9 cellular contexts compared by ENCODE assay signal in the genomic region with DNA sequence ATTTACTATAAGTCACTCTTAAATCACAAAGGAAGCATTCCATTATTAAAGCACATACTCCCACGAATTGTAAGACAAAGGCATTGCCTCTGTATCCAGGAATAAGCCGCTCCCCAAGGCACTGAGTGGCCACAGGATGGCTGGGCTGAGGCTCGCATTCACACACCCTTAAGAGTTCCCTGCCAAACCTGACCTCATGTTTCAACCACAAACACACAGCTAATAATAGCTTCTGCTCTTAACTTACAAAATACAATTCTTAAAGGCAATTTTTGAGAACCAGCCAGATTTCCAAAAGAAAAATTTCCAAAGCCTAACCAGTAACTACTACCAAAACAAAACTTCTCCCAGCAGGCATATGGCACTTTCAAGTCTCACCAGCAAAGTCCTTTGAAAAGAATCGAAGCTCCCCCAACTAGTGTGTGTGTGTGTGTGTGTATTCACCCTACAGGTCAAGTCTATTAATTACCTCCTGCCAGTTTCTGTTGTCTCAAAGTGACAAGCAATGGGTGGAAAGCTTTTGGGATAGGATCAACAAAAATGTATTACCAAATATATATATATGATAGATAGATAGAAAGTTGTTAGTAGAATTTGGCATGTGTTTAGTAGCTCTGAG. TPM values are rescaled to one million over a fixed set of nuclear protein-coding genes. Genes with fewer than 3 reads are reported as not detected.
A peak's percentile ranks its signal among the peaks of the same experiment; 100 is the strongest.
DNase-seq lines count a peak whose midpoint lies in the region; ATAC-seq and TF ChIP-seq lines count a peak whose summit lies in the region.
"Had no signal": no experiment of that assay in that cellular context is flagged by ENCODE, and none has a peak within 500 bp of the region (broad histone marks: within the 10 kb centered on the region; RNA-seq: fewer than 3 reads in every experiment).

No MANE protein-coding gene starts in this region.

- intact Hi-C loops in activated T-helper 2 cell treated with anti-CD3 and anti-CD28 coated beads, Interferon-gamma antibody, Interleukin-2, Interleukin-4, amounts not matched to agents 10 μg/mL and 5 μg/mL and 100 μg/mL, durations not matched to agents 14 hours and 24 hours and 36 hours (cut with micrococcal nuclease), result no loop called here

- H3K27ac Mint-ChIP-seq in chondrocyte (ENCODE audit: unreplicated experiment), result peak overlapping the region; percentile 6
- no peak overlapping the region for H3K27ac Mint-ChIP-seq in stimulated activated naive CD8-positive, alpha-beta T cell treated with anti-CD3 and anti-CD28 coated beads, Interleukin-15, amount 100 ng/mL, for 72 hours
- H3K27ac Mint-ChIP-seq in activated T-helper 2 cell treated with anti-CD3 and anti-CD28 coated beads, Interferon-gamma antibody, Interleukin-2, Interleukin-4, amounts not matched to agents 10 μg/mL and 5 μg/mL and 100 μg/mL, durations not matched to agents 14 hours and 24 hours and 36 hours, result no peak overlapping the region

- no peaks in the 10 kb centered on the region for H3K27me3 Mint-ChIP-seq in chondrocyte (ENCODE audit: low read depth)
- peaks cover 12% of the 10 kb centered on the region for H3K27me3 Mint-ChIP-seq in stimulated activated naive CD8-positive, alpha-beta T cell treated with anti-CD3 and anti-CD28 coated beads, Interleukin-15, amount 100 ng/mL, for 72 hours
- no peaks in the 10 kb centered on the region for H3K27me3 Mint-ChIP-seq in activated T-helper 2 cell treated with anti-CD3 and anti-CD28 coated beads, Interferon-gamma antibody, Interleukin-2, Interleukin-4, amounts not matched to agents 10 μg/mL and 5 μg/mL and 100 μg/mL, durations not matched to agents 14 hours and 24 hours and 36 hours (ENCODE audit: low read depth)

- peaks cover 5% of the 10 kb centered on the region for H3K4me1 Mint-ChIP-seq in chondrocyte (ENCODE audit: low read depth)
- no peaks in the 10 kb centered on the region for H3K4me1 Mint-ChIP-seq in stimulated activated naive CD8-positive, alpha-beta T cell treated with anti-CD3 and anti-CD28 coated beads, Interleukin-15, amount 100 ng/mL, for 72 hours
- no peaks in the 10 kb centered on the region for H3K4me1 Mint-ChIP-seq in activated T-helper 2 cell treated with anti-CD3 and anti-CD28 coated beads, Interferon-gamma antibody, Interleukin-2, Interleukin-4, amounts not matched to agents 10 μg/mL and 5 μg/mL and 100 μg/mL, durations not matched to agents 14 hours and 24 hours and 36 hours (ENCODE audit: low read depth)

- H3K36me3 Mint-ChIP-seq in chondrocyte (ENCODE audit: low read depth), result no peaks in the 10 kb centered on the region
- H3K36me3 Mint-ChIP-seq in activated T-helper 2 cell treated with anti-CD3 and anti-CD28 coated beads, Interferon-gamma antibody, Interleukin-2, Interleukin-4, amounts not matched to agents 10 μg/mL and 5 μg/mL and 100 μg/mL, durations not matched to agents 14 hours and 24 hours and 36 hours (ENCODE audit: low read depth), result no peaks in the 10 kb centered on the region

- ATAC-seq in GM18517 (IDR thresholded peaks at IDR 0.05; ENCODE audit: unreplicated experiment) (peak; percentile 64), HG02885 (IDR thresholded peaks at IDR 0.05; ENCODE audit: poor library complexity, unreplicated experiment) (peak; percentile 81)
- no peak for ATAC-seq in stimulated activated naive CD8-positive, alpha-beta T cell treated with anti-CD3 and anti-CD28 coated beads, Interleukin-15, amount 100 ng/mL, for 72 hours
- ATAC-seq: Panc1 had no signal

- TF ChIP-seq CTCF in chondrocyte (IDR thresholded peaks at IDR 0.05), result peak; percentile 14

- DNase-seq in chondrocyte (ENCODE audit: low spot score), result no peak
- peak; percentile 82 for DNase-seq in renal cortical epithelial cell (ENCODE audit: low read depth)
- DNase-seq in NCI-H774 (lab: John Stamatoyannopoulos, UW), result no peak
- no peak for DNase-seq in stimulated activated naive CD8-positive, alpha-beta T cell treated with anti-CD3 and anti-CD28 coated beads, Interleukin-15, amount 100 ng/mL, for 72 hours
- DNase-seq in NCI-H2227 treated with DMSO at 0.1 percent for 48 hours (lab: John Stamatoyannopoulos, UW), result no peak
- DNase-seq in activated T-helper 2 cell treated with anti-CD3 and anti-CD28 coated beads, Interferon-gamma antibody, Interleukin-2, Interleukin-4, amounts not matched to agents 10 μg/mL and 5 μg/mL and 100 μg/mL, durations not matched to agents 14 hours and 24 hours and 36 hours (ENCODE audit: low spot score), result no peak

- no peak overlapping the region for H3K4me3 Mint-ChIP-seq in chondrocyte (ENCODE audit: unreplicated experiment)
- H3K4me3 Mint-ChIP-seq in stimulated activated naive CD8-positive, alpha-beta T cell treated with anti-CD3 and anti-CD28 coated beads, Interleukin-15, amount 100 ng/mL, for 72 hours, result no peak overlapping the region
- H3K4me3 Mint-ChIP-seq in activated T-helper 2 cell treated with anti-CD3 and anti-CD28 coated beads, Interferon-gamma antibody, Interleukin-2, Interleukin-4, amounts not matched to agents 10 μg/mL and 5 μg/mL and 100 μg/mL, durations not matched to agents 14 hours and 24 hours and 36 hours (ENCODE audit: low read depth), result no peak overlapping the region

- H3K9me3 Mint-ChIP-seq in chondrocyte (ENCODE audit: low read depth), result peaks cover 14% of the 10 kb centered on the region
- H3K9me3 Mint-ChIP-seq in stimulated activated naive CD8-positive, alpha-beta T cell treated with anti-CD3 and anti-CD28 coated beads, Interleukin-15, amount 100 ng/mL, for 72 hours, result no peaks in the 10 kb centered on the region
- H3K9me3 Mint-ChIP-seq in activated T-helper 2 cell treated with anti-CD3 and anti-CD28 coated beads, Interferon-gamma antibody, Interleukin-2, Interleukin-4, amounts not matched to agents 10 μg/mL and 5 μg/mL and 100 μg/mL, durations not matched to agents 14 hours and 24 hours and 36 hours, result no peaks in the 10 kb centered on the region

RNA-seq across cellular contexts. Expression of a gene that starts 36.0 kb away (rescaled TPM):
- total RNA-seq in chondrocyte (0.48 to 1.7 TPM (median 1.5 TPM) in 3 replicates), renal cortical epithelial cell (3.1 and 9.4 TPM in 2 replicates)
- not detected in 2 replicates for total RNA-seq in activated T-helper 2 cell treated with anti-CD3 and anti-CD28 coated beads, Interferon-gamma antibody, Interleukin-2, Interleukin-4, amounts not matched to agents 10 μg/mL and 5 μg/mL and 100 μg/mL, durations not matched to agents 14 hours and 24 hours and 36 hours
